Comparison of ENCODE assay signal across 1 cellular context in genomic region chr22:38202437-38203089, GRCh38.
TF ChIP-seq lines count a peak whose summit lies in the region.

No MANE protein-coding gene starts in this region.

TF ChIP-seq in HepG2, 621 proteins besides CTCF, POLR2A, EP300 and RAD21 (continued from another document):
- TF ChIP-seq U2AF1 (optimal IDR thresholded peaks at IDR 0.05; ENCODE audit: low read depth, low read length) (no peak), ZBTB8A (CRISPR knock-in tag; IDR thresholded peaks at IDR 0.05; ENCODE audit: borderline replicate concordance, low read depth) (no peak), SNAPC5 (CRISPR knock-in tag; IDR thresholded peaks at IDR 0.05; ENCODE audit: borderline replicate concordance) (no peak)
